In genomic region chr4:156941940-156942548, GRCh38 we compare ENCODE assay signal across 8 cellular contexts. TPM values are rescaled to one million over a fixed set of nuclear protein-coding genes. Genes with fewer than 3 reads are reported as not detected.
A peak's percentile ranks its signal among the peaks of the same experiment; 100 is the strongest.
DNase-seq lines count a peak whose midpoint lies in the region; ATAC-seq and TF ChIP-seq lines count a peak whose summit lies in the region.

No MANE protein-coding gene starts in this region.

- H2BK5ac ChIP-seq in trophoblast cell (ENCODE audit: low read depth, low read length, poor library complexity), result no peak overlapping the region

- H3K9me3 ChIP-seq in fibroblast of lung (ENCODE audit: control insufficient read depth, insufficient read depth, low read depth, low read length) (no peaks in the 10 kb centered on the region), trophoblast cell (ENCODE audit: insufficient read depth, low read depth, low read length) (no peaks in the 10 kb centered on the region)

- H3K27ac ChIP-seq in fibroblast of lung (ENCODE audit: insufficient read depth, low read length) (peak overlapping the region; percentile 67), trophoblast cell (ENCODE audit: low read depth, low read length) (no peak overlapping the region)

- CTCF ChIA-PET in activated naive CD4-positive, alpha-beta T cell treated with anti-CD3 and anti-CD28 coated beads, Interleukin-2, amount 10 ng/mL, durations not matched to agents 7 days and 5 days (lab: Charles Lee), result no interaction called here

- H3K4me1 Mint-ChIP-seq in activated naive CD4-positive, alpha-beta T cell treated with anti-CD3 and anti-CD28 coated beads, Interleukin-2, amount 10 ng/mL, durations not matched to agents 7 days and 5 days, result no peaks in the 10 kb centered on the region

- peak; percentile 56 for ATAC-seq in GM18868 (IDR thresholded peaks at IDR 0.05; ENCODE audit: unreplicated experiment)
- ATAC-seq in GM21390 (IDR thresholded peaks at IDR 0.05; ENCODE audit: unreplicated experiment), result no peak
- no peak for ATAC-seq in GM18519 (IDR thresholded peaks at IDR 0.05; ENCODE audit: low FRiP score, unreplicated experiment)

- peaks cover 1% of the 10 kb centered on the region for H3K79me1 ChIP-seq in trophoblast cell (ENCODE audit: low read length)

- no peak overlapping the region for H3K14ac ChIP-seq in trophoblast cell (ENCODE audit: low read length)

- H3K27me3 ChIP-seq in fibroblast of lung (ENCODE audit: control insufficient read depth, insufficient read depth, low read length) (no peaks in the 10 kb centered on the region), trophoblast cell (ENCODE audit: insufficient read depth, low read length) (no peaks in the 10 kb centered on the region)

- H3K9ac ChIP-seq in fibroblast of lung (ENCODE audit: insufficient read depth, low read length) (no peak overlapping the region), trophoblast cell (ENCODE audit: low read length) (no peak overlapping the region)

- no peak overlapping the region for H2BK120ac ChIP-seq in trophoblast cell (ENCODE audit: insufficient read depth, low read length, poor library complexity)

- H3K4me2 ChIP-seq in fibroblast of lung (ENCODE audit: extremely low read depth, insufficient read depth, low read length) (peak overlapping the region; percentile 57), trophoblast cell (ENCODE audit: low read length) (no peak overlapping the region)

- DNase-seq in NCI-H82 (lab: John Stamatoyannopoulos, UW), result peak; percentile 78
- DNase-seq in fibroblast of lung (ENCODE audit: low read depth in 2 of 2), result peak; percentile 97 to 98
- peak; percentile 61 for DNase-seq in trophoblast cell
- no peak for DNase-seq in NK-92 (lab: John Stamatoyannopoulos, UW; ENCODE audit: unreplicated experiment)
- DNase-seq in activated naive CD4-positive, alpha-beta T cell treated with anti-CD3 and anti-CD28 coated beads, Interleukin-2, amount 10 ng/mL, durations not matched to agents 7 days and 5 days, result no peak

- H2BK12ac ChIP-seq in trophoblast cell (ENCODE audit: low read length), result no peak overlapping the region

- H4K20me1 ChIP-seq in fibroblast of lung (ENCODE audit: control insufficient read depth, extremely low read depth, insufficient read depth, low read length), result no peaks in the 10 kb centered on the region

- no peak overlapping the region for H3K23ac ChIP-seq in trophoblast cell (ENCODE audit: low read length)

- no peak overlapping the region for H3K18ac ChIP-seq in trophoblast cell (ENCODE audit: low read length)

- H4K91ac ChIP-seq in trophoblast cell (ENCODE audit: low read depth, low read length), result no peak overlapping the region

- no peak overlapping the region for H3K4ac ChIP-seq in trophoblast cell (ENCODE audit: low read depth, low read length)

- H3K4me3 Mint-ChIP-seq in activated naive CD4-positive, alpha-beta T cell treated with anti-CD3 and anti-CD28 coated beads, Interleukin-2, amount 10 ng/mL, durations not matched to agents 7 days and 5 days, result no peak overlapping the region

- no peak overlapping the region for H2AK5ac ChIP-seq in trophoblast cell (ENCODE audit: low read length)

- H4K8ac ChIP-seq in trophoblast cell (ENCODE audit: low read depth, low read length), result no peak overlapping the region

- H3K4me1 ChIP-seq in fibroblast of lung (ENCODE audit: control insufficient read depth, extremely low read depth, insufficient read depth, low read length), result peaks cover 21% of the 10 kb centered on the region
- H3K4me1 ChIP-seq in trophoblast cell (ENCODE audit: control insufficient read depth in 1 of 2, insufficient read depth in 2 of 2, low read length in 2 of 2), result no peaks in the 10 kb centered on the region

- H3K27me3 Mint-ChIP-seq in activated naive CD4-positive, alpha-beta T cell treated with anti-CD3 and anti-CD28 coated beads, Interleukin-2, amount 10 ng/mL, durations not matched to agents 7 days and 5 days, result no peaks in the 10 kb centered on the region

- H3K27ac Mint-ChIP-seq in activated naive CD4-positive, alpha-beta T cell treated with anti-CD3 and anti-CD28 coated beads, Interleukin-2, amount 10 ng/mL, durations not matched to agents 7 days and 5 days, result no peak overlapping the region

- H2AFZ ChIP-seq in fibroblast of lung (ENCODE audit: low read length) (no peak overlapping the region), trophoblast cell (ENCODE audit: insufficient read depth, low read length, poor library complexity) (no peak overlapping the region)

- H3K36me3 Mint-ChIP-seq in activated naive CD4-positive, alpha-beta T cell treated with anti-CD3 and anti-CD28 coated beads, Interleukin-2, amount 10 ng/mL, durations not matched to agents 7 days and 5 days, result no peaks in the 10 kb centered on the region

- H4K12ac ChIP-seq in trophoblast cell (ENCODE audit: low read depth, low read length), result no peak overlapping the region

- peak overlapping the region in 3 of 4 experiments; percentile 7 to 35 (median 25) for H3K4me3 ChIP-seq in fibroblast of lung (replicated peaks in 1 of 4; ENCODE audit: control extremely low read depth in 1 of 4, insufficient read depth in 1 of 4, low read depth in 3 of 4, low read length in 4 of 4)
- H3K4me3 ChIP-seq in trophoblast cell (ENCODE audit: low read depth, low read length), result no peak overlapping the region

- WGBS in trophoblast cell (ENCODE audit: extremely low coverage, insufficient coverage, insufficient read length), result no CpG with 5 or more reads among the region's 7 CpGs

- H3K36me3 ChIP-seq in fibroblast of lung (ENCODE audit: control insufficient read depth, insufficient read depth, low read length) (no peaks in the 10 kb centered on the region), trophoblast cell (ENCODE audit: control insufficient read depth in 1 of 2, insufficient read depth in 2 of 2, low read length in 2 of 2) (no peaks in the 10 kb centered on the region)

- no peaks in the 10 kb centered on the region for H3K9me3 Mint-ChIP-seq in activated naive CD4-positive, alpha-beta T cell treated with anti-CD3 and anti-CD28 coated beads, Interleukin-2, amount 10 ng/mL, durations not matched to agents 7 days and 5 days

- H3K79me2 ChIP-seq in fibroblast of lung (ENCODE audit: control insufficient read depth, insufficient read depth, low read length) (peaks cover 78% of the 10 kb centered on the region), trophoblast cell (ENCODE audit: control insufficient read depth, insufficient read depth, low read length, poor library complexity) (peaks cover 2% of the 10 kb centered on the region)

- no peak for TF ChIP-seq CTCF in fibroblast of lung (conservative IDR thresholded peaks at IDR 0.05 in 1 of 2, IDR thresholded peaks at IDR 0.05 in 1 of 2; ENCODE audit: low read depth in 1 of 2, low read length in 2 of 2)

RNA-seq across cellular contexts. Expression of gene PDGFC, which starts 29.6 kb away (rescaled TPM):
- 67.3 and 103 TPM in 2 replicates for total RNA-seq in fibroblast of lung
- polyA plus RNA-seq in fibroblast of lung, result 43.4 and 55.3 TPM in 2 replicates
- polyA plus RNA-seq in fibroblast of lung (2012), result 46.0 and 65.9 TPM in 2 replicates
- 44.5 and 45.4 TPM in 2 replicates for polyA minus RNA-seq in fibroblast of lung (ENCODE audit: low replicate concordance)
- polyA plus RNA-seq in trophoblast cell (2013), result 13.8 TPM in 2 replicates

Comparison
In these comparisons a context has a peak if more than half of its experiments do, and no peak if none do; other contexts are left out.
1. DNase-seq: peak in NCI-H82 (single experiment), fibroblast of lung (2 of 2) and trophoblast cell (2 of 2); none in NK-92 (single experiment) and activated naive CD4-positive, alpha-beta T cell treated with anti-CD3 and anti-CD28 coated beads, Interleukin-2, amount 10 ng/mL, durations not matched to agents 7 days and 5 days (single experiment).